25 cellular contexts compared by ENCODE assay signal in genomic region chr5:27158171-27158570, GRCh38.
"Had no signal": no experiment of that assay in that cellular context is flagged by ENCODE, and none has a peak within 500 bp of the region (broad histone marks: within the 10 kb centered on the region; RNA-seq: fewer than 3 reads in every experiment).

No MANE protein-coding gene starts in this region.

- ATAC-seq: activated CD8-positive, alpha-beta T cell treated with anti-CD3 and anti-CD28 coated beads, Interleukin-2, amount 10 ng/mL, durations not matched to agents 7 days and 5 days; Right ventricle myocardium inferior; WTC11 had no signal

- H3K4me3 ChIP-seq: adrenal gland, coronary artery, SJSA1 had no signal

- H3K27me3 ChIP-seq: adrenal gland, brain microvascular endothelial cell, SJSA1 had no signal

- H3K4me1 ChIP-seq: adrenal gland, SJSA1 had no signal

- H3K9me3 ChIP-seq: SJSA1 had no signal

- DNase-seq: activated CD4-positive, alpha-beta T cell treated with anti-CD3 and anti-CD28 coated beads for 48 hours; activated CD4-positive, alpha-beta T cell treated with anti-CD3 and anti-CD28 coated beads, Interleukin-2, amount 50 U/mL, for 4 hours; activated CD4-positive, CD25-positive, alpha-beta regulatory T cell treated with anti-CD3 and anti-CD28 coated beads, Interleukin-2, amount 50 U/mL, for 72 hours; activated CD8-positive, alpha-beta memory T cell treated with anti-CD3 and anti-CD28 coated beads, Interleukin-2, amount 50 U/mL, for 48 hours; activated CD8-positive, alpha-beta T cell treated with anti-CD3 and anti-CD28 coated beads, Interleukin-2, amount 10 ng/mL, durations not matched to agents 7 days and 5 days; activated naive CD4-positive, alpha-beta T cell treated with anti-CD3 and anti-CD28 coated beads, Interleukin-2, amount 50 U/mL, for 16 hours; activated naive CD8-positive, alpha-beta T cell treated with anti-CD3 and anti-CD28 coated beads, Interleukin-2, amount 10 ng/mL, durations not matched to agents 7 days and 5 days; activated T-cell treated with anti-CD3 and anti-CD28 coated beads, Interleukin-2, amount 50 U/mL, for 1 hour; adrenal gland; anterior cingulate cortex; brain microvascular endothelial cell; caudate nucleus; NCI-H1092; NCI-H1417; NCI-H1694; NCI-H2029 treated with DMSO at 0.1 percent for 48 hours; NCI-H345; NCI-H510A; NCI-H526 treated with DMSO at 0.1 percent for 48 hours; NCI-H82; RPMI8226 had no signal

- H3K36me3 ChIP-seq: adrenal gland, brain microvascular endothelial cell, SJSA1 had no signal

- H3K27ac ChIP-seq: adrenal gland, brain microvascular endothelial cell, coronary artery, SJSA1 had no signal
